ENCODE assay signal across 1 cellular context in genomic region chr22:37696657-37697539, GRCh38.
TF ChIP-seq lines count a peak whose summit lies in the region.

TSS of gene TRIOBP (plus strand) at chr22:37697048. CDS start at chr22:37701366, 4,318 bp downstream.

TF ChIP-seq in K562, 482 proteins besides CTCF, POLR2A, EP300 and RAD21 (continued from another document):
- TF ChIP-seq ZFP91 (CRISPR knock-in tag; IDR thresholded peaks at IDR 0.05) (no peak), BRCA1 (IDR thresholded peaks at IDR 0.05) (no peak), BRCA1 (CRISPR knock-in tag; IDR thresholded peaks at IDR 0.05) (no peak), E2F5 (CRISPR knock-in tag; IDR thresholded peaks at IDR 0.05) (no peak), HBP1 (CRISPR knock-in tag; IDR thresholded peaks at IDR 0.05) (no peak), E2F6 (IDR thresholded peaks at IDR 0.05; ENCODE audit: borderline replicate concordance in 1 of 2, extremely low read depth in 1 of 2, insufficient read depth in 1 of 2, insufficient read length in 1 of 2, low read depth in 1 of 2, low read length in 1 of 2, poor library complexity in 1 of 2, severe bottlenecking in 1 of 2) (peak in 1 of 2 experiments; percentile 58), TFAP4 (CRISPR knock-in tag; IDR thresholded peaks at IDR 0.05; ENCODE audit: borderline replicate concordance) (peak; percentile 11; the same call in 1 of the 2 replicates), ARID2 (IDR thresholded peaks at IDR 0.05) (no peak)
